In genomic region chr4:73715659-73716058, GRCh38 we compare ENCODE assay signal across 21 cellular contexts. TPM values are rescaled to one million over a fixed set of nuclear protein-coding genes. Genes with fewer than 3 reads are reported as not detected.
"Had no signal": no experiment of that assay in that cellular context is flagged by ENCODE, and none has a peak within 500 bp of the region (broad histone marks: within the 10 kb centered on the region; RNA-seq: fewer than 3 reads in every experiment).

No MANE protein-coding gene starts in this region.

- ATAC-seq: effector memory CD8-positive, alpha-beta T cell; gastrocnemius medialis; heart right ventricle; psoas muscle; stimulated activated naive B cell treated with anti-CD40 and anti-IgM and Interleukin-4, amounts not matched to agents 10 μg/mL and 1 μg/mL and 100 μg/mL, for 72 hours; stimulated activated naive CD8-positive, alpha-beta T cell treated with anti-CD3 and anti-CD28 coated beads, Interleukin-15, amount 100 ng/mL, for 72 hours; upper lobe of right lung had no signal

- DNase-seq: effector memory CD8-positive, alpha-beta T cell; gastrocnemius medialis; heart right ventricle; kidney glomerular epithelial cell; mesendoderm; naive thymus-derived CD4-positive, alpha-beta T cell; nephron progenitor cell; psoas muscle; retina; sigmoid colon; stimulated activated CD4-positive, alpha-beta T cell treated with anti-CD3 and anti-CD28 coated beads, Interleukin-2, amount 100 ng/mL, for 24 hours; stimulated activated CD4-positive, alpha-beta T cell treated with anti-CD3 and anti-CD28 coated beads, Interleukin-4, amount 100 ng/mL, for 4 hours; stimulated activated naive B cell treated with anti-CD40 and anti-IgM and Interleukin-4, amounts not matched to agents 10 μg/mL and 1 μg/mL and 100 μg/mL, for 72 hours; stimulated activated naive CD8-positive, alpha-beta T cell treated with anti-CD3 and anti-CD28 coated beads, Interleukin-15, amount 100 ng/mL, for 72 hours; testis; upper lobe of right lung had no signal

- H3K27me3 ChIP-seq: esophagus muscularis mucosa, gastrocnemius medialis, heart right ventricle, sigmoid colon, testis, tibial nerve, upper lobe of right lung, vagina had no signal

- H3K4me3 ChIP-seq: esophagus muscularis mucosa, gastrocnemius medialis, heart right ventricle, psoas muscle, sigmoid colon, skin epidermis, testis, tibial nerve, upper lobe of right lung, vagina had no signal

- H3K4me1 ChIP-seq: esophagus muscularis mucosa, gastrocnemius medialis, psoas muscle, sigmoid colon, testis, tibial nerve, upper lobe of right lung, vagina had no signal

- H3K36me3 ChIP-seq: esophagus muscularis mucosa, gastrocnemius medialis, heart right ventricle, sigmoid colon, tibial nerve, upper lobe of right lung, vagina had no signal

- H3K9me3 ChIP-seq: esophagus muscularis mucosa, gastrocnemius medialis, heart right ventricle, psoas muscle, sigmoid colon, testis, tibial nerve, upper lobe of right lung, vagina had no signal

- H3K27ac ChIP-seq: epithelial cell of prostate, esophagus muscularis mucosa, gastrocnemius medialis, heart right ventricle, psoas muscle, sigmoid colon, skin epidermis, testis, tibial nerve, upper lobe of right lung, vagina had no signal

RNA-seq across cellular contexts. Expression of gene CXCL8, which starts 24.7 kb away (rescaled TPM):
- total RNA-seq: testis had no signal
